ENCODE assay signal across 8 cellular contexts in the genomic region with DNA sequence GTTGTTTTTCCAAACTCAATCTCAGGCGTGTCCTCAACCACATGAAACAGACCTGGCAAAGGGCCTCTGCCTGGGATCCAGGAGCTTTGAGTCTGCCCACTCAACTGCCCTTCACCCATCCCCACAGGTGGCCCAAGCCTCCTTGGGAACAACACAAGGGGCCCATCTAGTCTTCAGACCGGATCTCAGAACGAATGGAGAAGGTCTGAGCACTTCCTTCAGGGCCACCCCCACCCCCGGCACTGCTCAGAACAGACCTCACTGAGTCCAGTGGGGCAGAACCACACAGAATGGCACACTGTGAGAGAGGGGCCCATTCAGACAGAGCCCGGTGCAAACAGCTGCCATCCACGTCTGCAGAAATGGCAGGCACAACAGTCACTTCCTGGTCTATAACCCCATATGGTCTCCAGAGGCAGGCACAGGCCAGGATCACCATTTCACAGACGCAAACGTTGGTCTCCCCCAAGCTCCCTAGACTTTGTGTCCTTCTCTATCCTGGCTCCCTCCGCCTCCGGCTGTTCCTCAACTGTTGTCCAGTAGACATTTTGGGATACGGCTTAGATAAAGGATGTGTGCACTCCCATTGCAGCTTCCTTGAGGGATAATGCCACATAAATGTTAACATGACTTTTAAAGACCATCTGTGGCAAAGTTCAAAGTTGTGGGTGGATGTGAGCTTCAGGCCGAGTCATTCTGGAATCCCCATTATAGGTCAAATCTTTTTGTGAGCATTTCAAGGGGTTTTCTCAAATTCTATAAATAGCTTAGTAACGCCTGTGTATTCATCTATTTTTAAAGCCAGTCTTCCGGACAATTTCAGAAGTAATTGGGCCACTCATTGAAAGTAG.
A peak's percentile ranks its signal among the peaks of the same experiment; 100 is the strongest.
DNase-seq lines count a peak whose midpoint lies in the region; ATAC-seq and TF ChIP-seq lines count a peak whose summit lies in the region.

No MANE protein-coding gene starts in this region.

- no peak for TF ChIP-seq CTCF in GM12864 (IDR thresholded peaks at IDR 0.05; ENCODE audit: low read depth, low read length, missing control alignments)
- TF ChIP-seq CTCF in RWPE2 (IDR thresholded peaks at IDR 0.05; ENCODE audit: poor library complexity, severe bottlenecking) = no peak
- no peak for TF ChIP-seq CTCF in right atrium auricular region (IDR thresholded peaks at IDR 0.05)
- no peak for TF ChIP-seq CTCF in A673 (conservative IDR thresholded peaks at IDR 0.05; ENCODE audit: low read depth, low read length)

- DNase-seq in GM12864 (ENCODE audit: low read depth) = peak; percentile 72
- peak; percentile 30 for DNase-seq in RWPE2 (ENCODE audit: low spot score)
- DNase-seq in right atrium auricular region (ENCODE audit: low spot score) = peak; percentile 57
- DNase-seq in A673 (ENCODE audit: low spot score) = no peak
- DNase-seq in T1000 (lab: John Stamatoyannopoulos, UW) = no peak
- DNase-seq in NCI-H187 treated with DMSO at 0.1 percent for 48 hours (lab: John Stamatoyannopoulos, UW) = no peak

- H3K27ac ChIP-seq in RWPE2 (ENCODE audit: poor library complexity, severe bottlenecking) (no peak overlapping the region), right atrium auricular region (peak overlapping the region; percentile 80 to 90), A673 (ENCODE audit: low read depth, low read length, poor library complexity, severe bottlenecking) (no peak overlapping the region)

- H3K4me1 ChIP-seq in RWPE2 (ENCODE audit: insufficient read depth, poor library complexity, severe bottlenecking) (no peaks in the 10 kb centered on the region), right atrium auricular region (peaks cover 0 to 88% of the 10 kb centered on the region in 2 donors), A673 (ENCODE audit: insufficient read depth, low read length, poor library complexity, severe bottlenecking) (no peaks in the 10 kb centered on the region)

- ATAC-seq in GM21619 (IDR thresholded peaks at IDR 0.05; ENCODE audit: unreplicated experiment) (peak; percentile 66), RWPE2 (ENCODE audit: low read depth) (no peak), GM19455 (IDR thresholded peaks at IDR 0.05; ENCODE audit: unreplicated experiment) (no peak)

- POLR2A ChIA-PET in A673 (lab: Charles Lee; ENCODE audit: low non-redundant PET) = no interaction called here

- CTCF ChIA-PET in A673 (lab: Charles Lee) = no interaction called here

- intact Hi-C loops in A673 (cut with micrococcal nuclease; ENCODE audit: unreplicated experiment) = no loop called here

- H3K4me3 ChIP-seq in GM12864 (ENCODE audit: low read depth, low read length) (no peak overlapping the region), RWPE2 (ENCODE audit: severe bottlenecking) (no peak overlapping the region), right atrium auricular region (no peak overlapping the region), A673 (ENCODE audit: low read depth, low read length, poor library complexity, severe bottlenecking) (no peak overlapping the region)

- H3K27me3 ChIP-seq in RWPE2 (ENCODE audit: insufficient read depth, poor library complexity, severe bottlenecking) = no peaks in the 10 kb centered on the region
- H3K27me3 ChIP-seq in right atrium auricular region = no peaks in the 10 kb centered on the region
- H3K27me3 ChIP-seq in A673 (replicated peaks; ENCODE audit: insufficient read depth, low read depth, low read length, poor library complexity) = no peaks in the 10 kb centered on the region

- H3K9me3 ChIP-seq in RWPE2 (ENCODE audit: severe bottlenecking) (no peaks in the 10 kb centered on the region), right atrium auricular region (no peaks in the 10 kb centered on the region), A673 (ENCODE audit: low read depth, low read length, poor library complexity, severe bottlenecking) (no peaks in the 10 kb centered on the region)

- BruUV-seq in A673 (replicated peaks; lab: Mats Ljungman, UMichigan) = no TSS peak

- no peaks in the 10 kb centered on the region for H3K36me3 ChIP-seq in RWPE2 (ENCODE audit: low read depth)
- no peaks in the 10 kb centered on the region for H3K36me3 ChIP-seq in right atrium auricular region
- H3K36me3 ChIP-seq in A673 (ENCODE audit: insufficient read depth, low read length, poor library complexity, severe bottlenecking) = no peaks in the 10 kb centered on the region

Comparison
In these comparisons a context has a peak if more than half of its experiments do, and no peak if none do; other contexts are left out.
1. DNase-seq: peak in GM12864 (single experiment), RWPE2 (single experiment) and right atrium auricular region (single experiment); none in A673 (single experiment), T1000 (single experiment) and NCI-H187 treated with DMSO at 0.1 percent for 48 hours (single experiment).
2. H3K27ac ChIP-seq: peak in right atrium auricular region (2 of 2); none in RWPE2 (single experiment) and A673 (single experiment).